Comparison of ENCODE assay signal across 20 cellular contexts in genomic region chr9:12054235-12054634, GRCh38.
A peak's percentile ranks its signal among the peaks of the same experiment; 100 is the strongest.
DNase-seq lines count a peak whose midpoint lies in the region; ATAC-seq, FAIRE-seq and TF ChIP-seq lines count a peak whose summit lies in the region.
"Had no signal": no experiment of that assay in that cellular context is flagged by ENCODE, and none has a peak within 500 bp of the region (broad histone marks: within the 10 kb centered on the region; RNA-seq: fewer than 3 reads in every experiment).

No MANE protein-coding gene starts in this region.

- no peaks in the 10 kb centered on the region for H3K79me2 ChIP-seq in GM23338 (replicated peaks; ENCODE audit: insufficient read depth)
- H3K79me2 ChIP-seq in hepatocyte: no peaks in the 10 kb centered on the region
- no peaks in the 10 kb centered on the region for H3K79me2 ChIP-seq in neural progenitor cell (ENCODE audit: low read depth)

- no peaks in the 10 kb centered on the region for H3K27me3 ChIP-seq in GM23338 (ENCODE audit: insufficient read depth)
- no peaks in the 10 kb centered on the region for H3K27me3 ChIP-seq in hepatocyte
- H3K27me3 ChIP-seq in neural progenitor cell: no peaks in the 10 kb centered on the region
- no peaks in the 10 kb centered on the region for H3K27me3 ChIP-seq in pancreas

- H3K9me3 ChIP-seq in hepatocyte (ENCODE audit: low read depth) (no peaks in the 10 kb centered on the region), neural progenitor cell (ENCODE audit: low read depth) (no peaks in the 10 kb centered on the region), pancreas (no peaks in the 10 kb centered on the region)

- H4K20me1 ChIP-seq in GM23338 (replicated peaks; ENCODE audit: insufficient read depth) (no peaks in the 10 kb centered on the region), hepatocyte (ENCODE audit: insufficient read depth, poor library complexity, severe bottlenecking) (no peaks in the 10 kb centered on the region), neural progenitor cell (ENCODE audit: low read depth) (no peaks in the 10 kb centered on the region)

- H3K9me2 ChIP-seq in GM23338 (ENCODE audit: insufficient read depth): no peaks in the 10 kb centered on the region
- H3K9me2 ChIP-seq in hepatocyte (replicated peaks; ENCODE audit: insufficient read depth): no peaks in the 10 kb centered on the region

- H3K4me2 ChIP-seq in GM23338 (no peak overlapping the region), hepatocyte (peak overlapping the region; percentile 35), neural progenitor cell (no peak overlapping the region)
- H3K4me2 ChIP-seq: A549, KMS-11 had no signal

- POLR2A ChIA-PET in WTC11 (lab: Charles Lee): no interaction called here

- H2AFZ ChIP-seq in GM23338 (no peak overlapping the region), hepatocyte (no peak overlapping the region), neural progenitor cell (replicated peaks) (peak overlapping the region; percentile 67)

- peaks cover 17% of the 10 kb centered on the region for H3K36me3 ChIP-seq in GM23338 (ENCODE audit: insufficient read depth)
- H3K36me3 ChIP-seq in hepatocyte (replicated peaks; ENCODE audit: insufficient read depth, low read depth): no peaks in the 10 kb centered on the region
- H3K36me3 ChIP-seq in neural progenitor cell: no peaks in the 10 kb centered on the region
- H3K36me3 ChIP-seq in pancreas: no peaks in the 10 kb centered on the region

- no peaks in the 10 kb centered on the region for H3K4me1 Mint-ChIP-seq in GM23338
- H3K4me1 Mint-ChIP-seq in WTC11: peaks cover 3% of the 10 kb centered on the region; the same call in 1 of the 2 replicates
- no peaks in the 10 kb centered on the region for H3K4me1 Mint-ChIP-seq in neural progenitor cell
- H3K4me1 Mint-ChIP-seq: CD14-positive monocyte; CD4-positive, alpha-beta memory T cell had no signal

- H3K27ac Mint-ChIP-seq in GM23338: no peak overlapping the region
- no peak overlapping the region for H3K27ac Mint-ChIP-seq in WTC11
- no peak overlapping the region for H3K27ac Mint-ChIP-seq in neural progenitor cell
- H3K27ac Mint-ChIP-seq: CD14-positive monocyte; CD4-positive, alpha-beta memory T cell; HFFc6 had no signal

- CTCF ChIA-PET in WTC11 (lab: Charles Lee): no interaction called here

- WGBS in hepatocyte (ENCODE audit: low lambda C conversion rate, missing lambda C conversion rate): 26% methylated on average over 8 of the region's 8 CpGs
- 59 to 62% methylated on average over 8 of the region's 8 CpGs for WGBS in pancreas, 2 donors

- H3K9me3 Mint-ChIP-seq in GM23338 (peaks cover 57% of the 10 kb centered on the region), WTC11 (peaks cover 55% of the 10 kb centered on the region), neural progenitor cell (peaks cover 9% of the 10 kb centered on the region)

- H3K4me1 ChIP-seq in GM23338 (ENCODE audit: insufficient read depth): no peaks in the 10 kb centered on the region
- H3K4me1 ChIP-seq in hepatocyte (ENCODE audit: insufficient read depth): peaks cover 23% of the 10 kb centered on the region
- no peaks in the 10 kb centered on the region for H3K4me1 ChIP-seq in neural progenitor cell
- no peaks in the 10 kb centered on the region for H3K4me1 ChIP-seq in pancreas
- H3K4me1 ChIP-seq: A549 had no signal

- peak; percentile 8 for DNase-seq in GM23338 (ENCODE audit: low spot score)
- no peak for DNase-seq in WTC11 (ENCODE audit: low spot score)
- peak; percentile 23 for DNase-seq in hepatocyte (ENCODE audit: low spot score)
- peak; percentile 7 for DNase-seq in neural progenitor cell (ENCODE audit: low spot score)
- DNase-seq in pancreas: no peak
- no peak for DNase-seq in NCI-H2196 treated with DMSO at 0.1 percent for 48 hours (lab: John Stamatoyannopoulos, UW; ENCODE audit: unreplicated experiment)
- DNase-seq: AML-193; CD4-positive, alpha-beta memory T cell; DMS153; DMS79; GDM1; HCEC 1CT; HFFc6 had no signal

- no peak overlapping the region for H3K9ac ChIP-seq in neural progenitor cell
- H3K9ac ChIP-seq: KMS-11 had no signal

- intact Hi-C loops in pancreas (cut with DNase I): no loop called here

- no peak for FAIRE-seq in pancreas (lab: Jason Lieb, UNC)
- FAIRE-seq: A549, GM12892 had no signal

- H3K27ac ChIP-seq in GM23338 (ENCODE audit: low read depth) (no peak overlapping the region), hepatocyte (no peak overlapping the region), neural progenitor cell (no peak overlapping the region), pancreas (no peak overlapping the region)
- H3K27ac ChIP-seq: 22Rv1, A549, HL-60, KMS-11 had no signal

- peaks cover 3% of the 10 kb centered on the region for H3K27me3 Mint-ChIP-seq in GM23338 (ENCODE audit: insufficient read depth, low read depth, poor library complexity)
- 0 out of 2 replicates have a peak, but pooled peaks cover 4% of the 10 kb centered on the region for H3K27me3 Mint-ChIP-seq in WTC11 (ENCODE audit: low read depth)
- H3K27me3 Mint-ChIP-seq in neural progenitor cell (ENCODE audit: insufficient read depth, low read depth): no peaks in the 10 kb centered on the region
- H3K27me3 Mint-ChIP-seq: CD4-positive, alpha-beta memory T cell had no signal

- peaks cover 36% of the 10 kb centered on the region for H3K36me3 Mint-ChIP-seq in GM23338 (ENCODE audit: low read depth)
- peaks cover 32% of the 10 kb centered on the region for H3K36me3 Mint-ChIP-seq in WTC11
- no peaks in the 10 kb centered on the region for H3K36me3 Mint-ChIP-seq in neural progenitor cell
- H3K36me3 Mint-ChIP-seq: CD14-positive monocyte; CD4-positive, alpha-beta memory T cell had no signal

- no peak for ATAC-seq in GM23338
- ATAC-seq in WTC11: peak; percentile 76
- no peak for ATAC-seq in pancreas
- ATAC-seq in HG03095 (IDR thresholded peaks at IDR 0.05; ENCODE audit: unreplicated experiment): no peak
- ATAC-seq: A549 had no signal

- H3F3A ChIP-seq in GM23338 (replicated peaks; ENCODE audit: low read depth) (no peaks in the 10 kb centered on the region), neural progenitor cell (ENCODE audit: low read depth) (no peaks in the 10 kb centered on the region)

- no peak for TF ChIP-seq CTCF in GM23338 (conservative IDR thresholded peaks at IDR 0.05; ENCODE audit: low read depth in 2 of 2)
- TF ChIP-seq CTCF in WTC11 (IDR thresholded peaks at IDR 0.05): no peak
- TF ChIP-seq CTCF in hepatocyte (IDR thresholded peaks at IDR 0.05; ENCODE audit: poor library complexity): no peak
- TF ChIP-seq CTCF in neural progenitor cell (IDR thresholded peaks at IDR 0.05): no peak
- TF ChIP-seq CTCF in pancreas (IDR thresholded peaks at IDR 0.05): no peak

- H3K4me3 ChIP-seq in GM23338 (no peak overlapping the region), hepatocyte (no peak overlapping the region), neural progenitor cell (no peak overlapping the region), pancreas (no peak overlapping the region)
- H3K4me3 ChIP-seq: A549 had no signal

- H3K4me3 Mint-ChIP-seq in GM23338: no peak overlapping the region
- H3K4me3 Mint-ChIP-seq in WTC11: no peak overlapping the region
- H3K4me3 Mint-ChIP-seq in neural progenitor cell: no peak overlapping the region
- H3K4me3 Mint-ChIP-seq: CD14-positive monocyte; CD4-positive, alpha-beta memory T cell; HFFc6 had no signal

TF ChIP-seq in GM23338, 12 proteins besides CTCF, POLR2A, EP300 and RAD21 (continues in another document):
- no peak for TF ChIP-seq STAT1 (IDR thresholded peaks at IDR 0.05; ENCODE audit: unreplicated experiment)
- TF ChIP-seq ZNF331 (CRISPR knock-in tag; IDR thresholded peaks at IDR 0.05; ENCODE audit: low read depth): no peak
- no peak for TF ChIP-seq ZNF114 (CRISPR knock-in tag; IDR thresholded peaks at IDR 0.05)

TF ChIP-seq in WTC11, 78 proteins besides CTCF, POLR2A, EP300 and RAD21 (continues in another document):
- TF ChIP-seq RELA (CRISPR knock-in tag; IDR thresholded peaks at IDR 0.05; ENCODE audit: borderline replicate concordance) (no peak), ATF1 (CRISPR knock-in tag; IDR thresholded peaks at IDR 0.05) (no peak), ZNF281 (CRISPR knock-in tag; IDR thresholded peaks at IDR 0.05) (no peak), ZNF396 (CRISPR knock-in tag; IDR thresholded peaks at IDR 0.05; ENCODE audit: borderline replicate concordance) (no peak), ZNF219 (CRISPR knock-in tag; IDR thresholded peaks at IDR 0.05; ENCODE audit: borderline replicate concordance) (no peak), GRHL2 (CRISPR knock-in tag; IDR thresholded peaks at IDR 0.05; ENCODE audit: insufficient replicate concordance, severe bottlenecking) (no peak), ZNF671 (CRISPR knock-in tag; IDR thresholded peaks at IDR 0.05) (no peak), ELF4 (CRISPR knock-in tag; IDR thresholded peaks at IDR 0.05; ENCODE audit: low read depth) (no peak), ZMAT4 (CRISPR knock-in tag; IDR thresholded peaks at IDR 0.05) (no peak), ATF3 (CRISPR knock-in tag; conservative IDR thresholded peaks at IDR 0.05) (no peak), JUN (CRISPR knock-in tag; IDR thresholded peaks at IDR 0.05) (no peak), ZNF121 (CRISPR knock-in tag; IDR thresholded peaks at IDR 0.05) (no peak)

Comparison
In these comparisons a context has a peak if more than half of its experiments do, and no peak if none do; other contexts are left out.
1. DNase-seq: peak in GM23338 (single experiment), hepatocyte (single experiment) and neural progenitor cell (single experiment); none in WTC11 (single experiment), pancreas (0 of 6) and NCI-H2196 treated with DMSO at 0.1 percent for 48 hours (single experiment).